Comparison of ENCODE assay signal across 8 cellular contexts in the genomic region with DNA sequence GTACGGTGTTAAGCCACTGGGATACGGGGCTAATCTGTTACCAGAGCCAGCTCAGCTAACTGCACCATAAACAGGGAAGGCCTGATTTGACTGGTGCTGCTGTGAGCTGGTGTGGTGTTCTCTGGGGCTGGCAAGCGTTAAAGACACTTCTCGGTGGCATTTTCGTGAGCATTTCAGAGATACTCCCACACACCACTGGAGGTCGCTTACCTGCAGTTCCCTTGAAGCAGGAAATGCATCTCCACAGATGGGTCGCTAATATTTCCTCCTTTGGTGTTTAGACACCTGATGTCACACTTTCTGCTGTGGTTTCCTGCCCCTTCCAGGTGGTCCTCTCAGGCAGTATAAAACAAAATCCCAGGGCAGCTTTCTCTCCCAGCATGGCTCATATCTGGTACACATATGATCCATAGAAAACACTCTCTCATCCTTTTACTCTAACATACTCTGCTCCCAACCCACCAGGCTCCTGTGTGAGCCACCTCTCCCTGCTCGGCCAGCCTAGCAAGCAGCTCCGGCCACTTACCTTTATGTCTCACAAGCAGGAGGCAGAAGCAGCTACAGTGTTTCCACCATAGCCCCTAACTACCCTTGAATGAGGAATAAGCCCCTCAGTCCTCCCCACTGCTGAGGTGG.
DNase-seq lines count a peak whose midpoint lies in the region; ATAC-seq, FAIRE-seq and TF ChIP-seq lines count a peak whose summit lies in the region.

No MANE protein-coding gene starts in this region.

- no peaks in the 10 kb centered on the region for H3K36me3 Mint-ChIP-seq in Calu3 (ENCODE audit: insufficient read depth, unreplicated experiment)

- H3K9me3 Mint-ChIP-seq in Calu3 (ENCODE audit: low read depth, unreplicated experiment): no peaks in the 10 kb centered on the region

- TF ChIP-seq CTCF in Calu3 (IDR thresholded peaks at IDR 0.05; ENCODE audit: unreplicated experiment): peak; percentile 36

- H3K27me3 Mint-ChIP-seq in Calu3 (ENCODE audit: unreplicated experiment): peaks cover 62% of the 10 kb centered on the region

- CTCF ChIA-PET in Calu3 (lab: Charles Lee): no interaction called here

- intact Hi-C loops in Calu3 (cut with micrococcal nuclease; ENCODE audit: unreplicated experiment): loop anchor here (2.0 kb wide), 1 partner anchor 55 kb away; no protein-coding TSS in a partner anchor
- intact Hi-C loops in Right ventricle myocardium superior (cut with DNase I): no loop called here

- no TSS peak for BruUV-seq in Calu3 (replicated peaks; lab: Mats Ljungman, UMichigan)

- no peak overlapping the region for H3K27ac Mint-ChIP-seq in Calu3 (ENCODE audit: unreplicated experiment)

- peak; percentile 97 for ATAC-seq in GM19023 (IDR thresholded peaks at IDR 0.05; ENCODE audit: unreplicated experiment)
- peak; percentile 92 for ATAC-seq in HG03039 (IDR thresholded peaks at IDR 0.05; ENCODE audit: unreplicated experiment)
- no peak for ATAC-seq in Right ventricle myocardium superior (ENCODE audit: poor library complexity)

- DNase-seq in Calu3: peak; percentile 35
- peak; percentile 34 for DNase-seq in RPMI8226
- DNase-seq in renal cortical epithelial cell (ENCODE audit: low read depth): peak; percentile 28
- DNase-seq in Right ventricle myocardium superior: no peak
- no peak for DNase-seq in frontal cortex (ENCODE audit: low spot score in 2 of 2)
- no peak for DNase-seq in activated CD4-positive, alpha-beta T cell treated with anti-CD3 and anti-CD28 coated beads, Interleukin-2, amount 50 U/mL, for 4 hours

- H3K4me1 Mint-ChIP-seq in Calu3 (ENCODE audit: low read depth, unreplicated experiment): no peaks in the 10 kb centered on the region

- no peak for FAIRE-seq in frontal cortex (lab: Jason Lieb, UNC)

- no peak overlapping the region for H3K4me3 Mint-ChIP-seq in Calu3 (ENCODE audit: low read depth, unreplicated experiment)

Comparison
In these comparisons a context has a peak if more than half of its experiments do, and no peak if none do; other contexts are left out.
1. DNase-seq: peak in Calu3 (single experiment), RPMI8226 (single experiment) and renal cortical epithelial cell (single experiment); none in Right ventricle myocardium superior (single experiment), frontal cortex (0 of 2) and activated CD4-positive, alpha-beta T cell treated with anti-CD3 and anti-CD28 coated beads, Interleukin-2, amount 50 U/mL, for 4 hours (0 of 2).